In genomic region chr9:127741831-127742434, GRCh38 we compare ENCODE assay signal across 8 cellular contexts. TPM values are rescaled to one million over a fixed set of nuclear protein-coding genes. Genes with fewer than 3 reads are reported as not detected.
DNase-seq lines count a peak whose midpoint lies in the region; ATAC-seq and TF ChIP-seq lines count a peak whose summit lies in the region.

No MANE protein-coding gene starts in this region.

- H2BK12ac ChIP-seq in H9 (ENCODE audit: insufficient read length, low read depth, low read length): no peak overlapping the region

- H4K20me1 ChIP-seq in H9 (ENCODE audit: control insufficient read depth, insufficient read depth, insufficient read length) (no peaks in the 10 kb centered on the region), PC-3 (ENCODE audit: low read length) (no peaks in the 10 kb centered on the region)

- no peak overlapping the region for H2AK5ac ChIP-seq in H9 (ENCODE audit: insufficient read length, low read length)

- no peak overlapping the region for H4K91ac ChIP-seq in H9 (ENCODE audit: insufficient read length, low read depth, low read length)

- no peak overlapping the region for H2BK120ac ChIP-seq in H9 (ENCODE audit: low read depth, low read length, poor library complexity, severe bottlenecking)

- no peaks in the 10 kb centered on the region for H3K4me1 ChIP-seq in H9 (ENCODE audit: insufficient read depth, low read length)
- peaks cover 11 to 21% of the 10 kb centered on the region in 2 donors for H3K4me1 ChIP-seq in gastrocnemius medialis
- peaks cover 7% of the 10 kb centered on the region; the same call in 1 of the 2 replicates for H3K4me1 ChIP-seq in PC-3 (ENCODE audit: insufficient read depth, low read length)

- H3T11ph ChIP-seq in H9 (ENCODE audit: low read length): no peak overlapping the region

- no peak overlapping the region for H3K9ac ChIP-seq in H9 (ENCODE audit: extremely low read depth, insufficient read length, low read length)
- no peak overlapping the region for H3K9ac ChIP-seq in PC-3 (ENCODE audit: low read length)

- no peak overlapping the region for H2AFZ ChIP-seq in H9 (ENCODE audit: low read length)
- H2AFZ ChIP-seq in PC-3 (ENCODE audit: low read length): no peak overlapping the region

- no peak for ATAC-seq in central memory CD8-positive, alpha-beta T cell (replicated peaks; ENCODE audit: extremely low read depth, poor library complexity, severe bottlenecking)
- ATAC-seq in gastrocnemius medialis (no peak), PC-3 (no peak)
- no peak for ATAC-seq in naive thymus-derived CD8-positive, alpha-beta T cell

- no TSS peak for BruUV-seq in PC-3 (replicated peaks; lab: Mats Ljungman, UMichigan)

- H3K9me3 Mint-ChIP-seq in H9: no peaks in the 10 kb centered on the region
- no peaks in the 10 kb centered on the region for H3K9me3 Mint-ChIP-seq in central memory CD8-positive, alpha-beta T cell
- H3K9me3 Mint-ChIP-seq in immature natural killer cell: no peaks in the 10 kb centered on the region
- no peaks in the 10 kb centered on the region for H3K9me3 Mint-ChIP-seq in naive thymus-derived CD8-positive, alpha-beta T cell

- no peak overlapping the region for H3K18ac ChIP-seq in H9 (ENCODE audit: insufficient read length, low read depth, low read length)

- intact Hi-C loops in gastrocnemius medialis (cut with DNase I; ENCODE audit: low total_unique reads): no loop called here
- intact Hi-C loops in PC-3 (cut with micrococcal nuclease): no loop called here

- H3K4ac ChIP-seq in H9 (ENCODE audit: low read depth, low read length): no peak overlapping the region

- H2BK15ac ChIP-seq in H9 (ENCODE audit: low read depth, low read length): no peak overlapping the region

- H3K27me3 ChIP-seq in H9 (ENCODE audit: insufficient read depth, low read length) (no peaks in the 10 kb centered on the region), gastrocnemius medialis (no peaks in the 10 kb centered on the region), PC-3 (ENCODE audit: low read length) (no peaks in the 10 kb centered on the region)

- H4K8ac ChIP-seq in H9 (replicated peaks; ENCODE audit: insufficient read length, low read depth, low read length): no peak overlapping the region

- no peak overlapping the region for H3K27ac ChIP-seq in H9 (ENCODE audit: insufficient read length, low read depth, low read length)
- peak overlapping the region; percentile 84 to 90 (median 87) for H3K27ac ChIP-seq in gastrocnemius medialis
- peak overlapping the region in 1 of 2 donors; percentile 4 for H3K27ac ChIP-seq in coronary artery
- H3K27ac ChIP-seq in PC-3 (ENCODE audit: low read length): no peak overlapping the region

- no peaks in the 10 kb centered on the region for H3F3A ChIP-seq in PC-3 (ENCODE audit: low read length, unreplicated experiment)

- TF ChIP-seq CTCF in H9 (conservative IDR thresholded peaks at IDR 0.05) (no peak), gastrocnemius medialis (IDR thresholded peaks at IDR 0.05 in 4 of 5, conservative IDR thresholded peaks at IDR 0.05 in 1 of 5) (no peak), coronary artery (IDR thresholded peaks at IDR 0.05) (no peak), PC-3 (conservative IDR thresholded peaks at IDR 0.05; ENCODE audit: low read depth, low read length) (no peak)

- POLR2A ChIA-PET in naive thymus-derived CD8-positive, alpha-beta T cell (lab: Charles Lee): interaction anchor here (0.6 to 2.0 kb wide), 3 partner anchors 128 to 175 kb away, joined by 3 to 8 read pairs (median 3); no protein-coding TSS in a partner anchor
- POLR2A ChIA-PET in PC-3 (lab: Charles Lee; ENCODE audit: unreplicated experiment): no interaction called here

- no peaks in the 10 kb centered on the region for H3K79me1 ChIP-seq in H9 (ENCODE audit: insufficient read depth, low read depth, low read length, poor library complexity, severe bottlenecking)

- no CpG with 5 or more reads among the region's 38 CpGs for WGBS in H9 (ENCODE audit: extremely low coverage, insufficient read length, low lambda C conversion rate)

- H3K4me3 Mint-ChIP-seq in H9 (peak overlapping the region; percentile 73 to 91), immature natural killer cell (no peak overlapping the region)
- H3K4me3 Mint-ChIP-seq in central memory CD8-positive, alpha-beta T cell: no peak overlapping the region
- no peak overlapping the region for H3K4me3 Mint-ChIP-seq in naive thymus-derived CD8-positive, alpha-beta T cell

- no peaks in the 10 kb centered on the region for H3K9me3 ChIP-seq in H9 (ENCODE audit: control insufficient read depth, low read depth, low read length)
- H3K9me3 ChIP-seq in gastrocnemius medialis: no peaks in the 10 kb centered on the region
- H3K9me3 ChIP-seq in PC-3 (ENCODE audit: low read length): no peaks in the 10 kb centered on the region

- H2BK20ac ChIP-seq in H9 (ENCODE audit: low read depth, low read length, poor library complexity, severe bottlenecking): no peak overlapping the region

- H4K5ac ChIP-seq in H9 (ENCODE audit: insufficient read length, low read depth, low read length): no peak overlapping the region

- CTCF ChIA-PET in PC-3 (lab: Charles Lee): no interaction called here

- H3K27ac Mint-ChIP-seq in H9 (peak overlapping the region in 2 of 3 experiments; percentile 89 to 97; a peak in 4 of 7 replicates), immature natural killer cell (peak overlapping the region in 4 of 6 donors; percentile 34 to 56 (median 46))
- H3K27ac Mint-ChIP-seq in central memory CD8-positive, alpha-beta T cell (ENCODE audit: low read depth): peak overlapping the region; percentile 69
- peak overlapping the region in 3 of 10 donors; percentile 65 to 77 (median 71) for H3K27ac Mint-ChIP-seq in naive thymus-derived CD8-positive, alpha-beta T cell

- peak in 1 of 2 donors; percentile 7 for TF ChIP-seq POLR2A in gastrocnemius medialis (IDR thresholded peaks at IDR 0.05)

- peak overlapping the region in 2 of 4 donors; percentile 10 to 26 for H3K4me3 ChIP-seq in gastrocnemius medialis
- H3K4me3 ChIP-seq in coronary artery: no peak overlapping the region
- no peak overlapping the region for H3K4me3 ChIP-seq in PC-3 (ENCODE audit: low read length)

- H3K79me2 ChIP-seq in H9 (ENCODE audit: insufficient read depth, low read length): no peaks in the 10 kb centered on the region
- no peaks in the 10 kb centered on the region for H3K79me2 ChIP-seq in PC-3 (ENCODE audit: low read length)

- H3K4me1 Mint-ChIP-seq in H9 (peaks cover 4 to 15% of the 10 kb centered on the region in 2 experiments), immature natural killer cell (peaks cover 4% of the 10 kb centered on the region in 2 donors)
- peaks cover 2% of the 10 kb centered on the region for H3K4me1 Mint-ChIP-seq in central memory CD8-positive, alpha-beta T cell
- peaks cover 3 to 15% (median 5%) of the 10 kb centered on the region in 4 donors for H3K4me1 Mint-ChIP-seq in naive thymus-derived CD8-positive, alpha-beta T cell

- H3K56ac ChIP-seq in H9 (ENCODE audit: insufficient read length, low read depth, low read length): no peak overlapping the region

- H3K4me2 ChIP-seq in H9 (ENCODE audit: insufficient read depth, insufficient read length, low read length) (peak overlapping the region; percentile 75), PC-3 (ENCODE audit: low read length) (no peak overlapping the region)

- in situ Hi-C loops in gastrocnemius medialis (cut with MboI; ENCODE audit: low sequenced_read_pairs in 4 of 4): no loop called here

- no peaks in the 10 kb centered on the region for H3K9me2 ChIP-seq in PC-3 (replicated peaks; ENCODE audit: low read length)

- H3K36me3 Mint-ChIP-seq in H9 (ENCODE audit: insufficient read depth in 1 of 3, low read depth in 3 of 3) (no peaks in the 10 kb centered on the region), immature natural killer cell (peaks cover 6 to 25% (median 7%) of the 10 kb centered on the region in 3 donors)
- peaks cover 53% of the 10 kb centered on the region for H3K36me3 Mint-ChIP-seq in central memory CD8-positive, alpha-beta T cell (ENCODE audit: insufficient read depth)
- peaks cover 4 to 67% (median 8%) of the 10 kb centered on the region in 3 donors for H3K36me3 Mint-ChIP-seq in naive thymus-derived CD8-positive, alpha-beta T cell

- H3K23ac ChIP-seq in H9 (ENCODE audit: insufficient read length, low read depth, low read length): no peak overlapping the region

- H2BK5ac ChIP-seq in H9 (ENCODE audit: insufficient read length, low read length): no peak overlapping the region

- H3K36me3 ChIP-seq in gastrocnemius medialis (no peaks in the 10 kb centered on the region), PC-3 (ENCODE audit: low read depth, low read length) (no peaks in the 10 kb centered on the region)

- peak; percentile 98 for DNase-seq in H9
- no peak for DNase-seq in central memory CD8-positive, alpha-beta T cell (ENCODE audit: low spot score in 2 of 2)
- no peak for DNase-seq in immature natural killer cell
- DNase-seq in gastrocnemius medialis: peak; percentile 52 to 75
- no peak for DNase-seq in naive thymus-derived CD8-positive, alpha-beta T cell
- no peak for DNase-seq in coronary artery (ENCODE audit: low spot score)
- DNase-seq in central memory CD4-positive, alpha-beta T cell: no peak
- no peak for DNase-seq in PC-3

- peaks cover 7% of the 10 kb centered on the region for H3K23me2 ChIP-seq in H9 (ENCODE audit: insufficient read length, low read depth, low read length, poor library complexity, severe bottlenecking)

- H3K27me3 Mint-ChIP-seq in H9 (ENCODE audit: low read depth) (peaks cover 18% of the 10 kb centered on the region), immature natural killer cell (ENCODE audit: low read depth in 3 of 3) (peaks cover 0 to 3% (median 0%) of the 10 kb centered on the region in 3 donors)
- H3K27me3 Mint-ChIP-seq in central memory CD8-positive, alpha-beta T cell: no peaks in the 10 kb centered on the region
- H3K27me3 Mint-ChIP-seq in naive thymus-derived CD8-positive, alpha-beta T cell: no peaks in the 10 kb centered on the region

- H3K14ac ChIP-seq in H9 (ENCODE audit: insufficient read depth, low read length): no peak overlapping the region

RNA-seq across cellular contexts. Expression of gene TOR2A, which starts 6.8 kb away (rescaled TPM):
- 13.2 and 16.3 TPM in 2 replicates for total RNA-seq in H9 (2021)
- 10 to 100 TPM; 38.9 to 55.1 (median 49.9) TPM for polyA plus RNA-seq in immature natural killer cell
- 10 to 100 TPM in 2 of 4 donors, 1 to 10 TPM in 2; 3.2 to 10.6 (median 9.6) TPM for total RNA-seq in gastrocnemius medialis
- 10 to 100 TPM in 1 of 2 experiments, 1 to 10 TPM in 1; 9.8 to 13.9 TPM for total RNA-seq in naive thymus-derived CD8-positive, alpha-beta T cell
- polyA plus RNA-seq in naive thymus-derived CD8-positive, alpha-beta T cell: 10 to 100 TPM; 18.1 to 24.7 (median 23.5) TPM
- total RNA-seq in PC-3 (2014; rRNA removed): 12.2 and 14.1 TPM in 2 replicates

RNA-seq across cellular contexts. Expression of gene TTC16, which starts 26.1 kb away (rescaled TPM):
- total RNA-seq in H9 (2021) (not detected in 2 replicates), gastrocnemius medialis (not detected), PC-3 (2014; rRNA removed) (0.04 TPM in 1 of 2 replicates, not detected in the other)
- polyA plus RNA-seq in immature natural killer cell: 1 to 10 TPM in 2 of 3 donors, not detected in 1; 1.3 to 2.4 TPM
- total RNA-seq in naive thymus-derived CD8-positive, alpha-beta T cell: 1 to 10 TPM; 7.2 to 8.2 TPM
- polyA plus RNA-seq in naive thymus-derived CD8-positive, alpha-beta T cell: 1 to 10 TPM; 1.8 to 4.4 (median 3.0) TPM

RNA-seq across cellular contexts. Expression of gene PTRH1, which starts 26.5 kb away (rescaled TPM):
- total RNA-seq in H9 (2021) (10.6 and 10.9 TPM in 2 replicates), gastrocnemius medialis (10 to 100 TPM; 16.9 to 38.6 (median 26.3) TPM), PC-3 (2014; rRNA removed) (38.1 and 45.3 TPM in 2 replicates)
- 10 to 100 TPM; 36.6 to 40.6 (median 39.7) TPM for polyA plus RNA-seq in immature natural killer cell
- total RNA-seq in naive thymus-derived CD8-positive, alpha-beta T cell: 1 to 10 TPM; 8.8 to 8.9 TPM
- polyA plus RNA-seq in naive thymus-derived CD8-positive, alpha-beta T cell: 10 to 100 TPM; 26.2 to 37.7 (median 30.9) TPM

RNA-seq across cellular contexts. Expression of gene CFAP157, which starts 35.1 kb away (rescaled TPM):
- total RNA-seq in H9 (2021) (0.15 and 0.22 TPM in 2 replicates), gastrocnemius medialis (not detected), PC-3 (2014; rRNA removed) (not detected in 2 replicates)
- polyA plus RNA-seq in immature natural killer cell: under 1 TPM in 2 of 3 donors, not detected in 1; 0.24 to 0.25 TPM
- under 1 TPM; 0.58 to 0.99 TPM for total RNA-seq in naive thymus-derived CD8-positive, alpha-beta T cell
- polyA plus RNA-seq in naive thymus-derived CD8-positive, alpha-beta T cell: under 1 TPM; 0.18 to 0.32 (median 0.23) TPM

RNA-seq across cellular contexts. Expression of gene SH2D3C, which starts 36.5 kb away (rescaled TPM):
- total RNA-seq in H9 (2021): 1.3 and 1.7 TPM in 2 replicates
- polyA plus RNA-seq in immature natural killer cell: 10 to 100 TPM; 16.9 to 86.2 (median 18.7) TPM
- total RNA-seq in gastrocnemius medialis: 1 to 10 TPM; 4.7 to 8.1 (median 5.2) TPM
- 10 to 100 TPM; 42.8 to 45.1 TPM for total RNA-seq in naive thymus-derived CD8-positive, alpha-beta T cell
- polyA plus RNA-seq in naive thymus-derived CD8-positive, alpha-beta T cell: 10 to 100 TPM; 13.8 to 50.8 (median 23.5) TPM
- 0.26 and 1.0 TPM in 2 replicates for total RNA-seq in PC-3 (2014; rRNA removed)

Comparison
In these comparisons a context has a peak if more than half of its experiments do, and no peak if none do; other contexts are left out.
1. DNase-seq: peak in H9 (single experiment) and gastrocnemius medialis (2 of 2); none in central memory CD8-positive, alpha-beta T cell (0 of 2), immature natural killer cell (0 of 3), naive thymus-derived CD8-positive, alpha-beta T cell (0 of 10), coronary artery (single experiment), central memory CD4-positive, alpha-beta T cell (single experiment) and PC-3 (single experiment).
2. H3K27ac ChIP-seq: peak in gastrocnemius medialis (4 of 4); none in H9 (single experiment) and PC-3 (single experiment).
3. H3K4me3 Mint-ChIP-seq: peak in H9 (2 of 2); none in central memory CD8-positive, alpha-beta T cell (single experiment), immature natural killer cell (0 of 5) and naive thymus-derived CD8-positive, alpha-beta T cell (0 of 10).